In genomic region chr16:69848635-69849545, GRCh38 we compare ENCODE assay signal across 9 cellular contexts.
DNase-seq lines count a peak whose midpoint lies in the region; ATAC-seq and TF ChIP-seq lines count a peak whose summit lies in the region.
"Had no signal": no experiment of that assay in that cellular context is flagged by ENCODE, and none has a peak within 500 bp of the region (broad histone marks: within the 10 kb centered on the region; RNA-seq: fewer than 3 reads in every experiment).

No MANE protein-coding gene starts in this region.

- H3K36me3 ChIP-seq in SJCRH30 (no peaks in the 10 kb centered on the region), esophagus muscularis mucosa (peaks cover 0 to 9% (median 4%) of the 10 kb centered on the region in 4 donors), mucosa of rectum (ENCODE audit: control insufficient read depth in 2 of 2, insufficient read depth in 2 of 2, low read length in 2 of 2) (peaks cover 9 to 11% of the 10 kb centered on the region in 2 donors), uterus (no peaks in the 10 kb centered on the region)

- intact Hi-C loops in esophagus muscularis mucosa (cut with DNase I) (no loop called here), uterus (cut with DNase I; ENCODE audit: low total_unique reads) (no loop called here)

- no peaks in the 10 kb centered on the region for H3K27me3 ChIP-seq in SJCRH30
- no peaks in the 10 kb centered on the region for H3K27me3 ChIP-seq in esophagus muscularis mucosa
- H3K27me3 ChIP-seq in mucosa of rectum (ENCODE audit: control insufficient read depth in 2 of 2, insufficient read depth in 2 of 2, low read length in 2 of 2): no peaks in the 10 kb centered on the region
- no peaks in the 10 kb centered on the region for H3K27me3 ChIP-seq in uterus

- no peak for ATAC-seq in GM21528 (IDR thresholded peaks at IDR 0.05; ENCODE audit: low FRiP score, unreplicated experiment)
- ATAC-seq: Panc1 had no signal

- H3K4me1 ChIP-seq in SJCRH30 (no peaks in the 10 kb centered on the region), esophagus muscularis mucosa (peaks cover 26 to 44% (median 39%) of the 10 kb centered on the region in 4 donors), mucosa of rectum (ENCODE audit: control insufficient read depth in 2 of 2, insufficient read depth in 2 of 2, low read length in 2 of 2) (peaks cover 5 to 29% of the 10 kb centered on the region in 2 donors), uterus (no peaks in the 10 kb centered on the region)

- TF ChIP-seq POLR2A in esophagus muscularis mucosa (IDR thresholded peaks at IDR 0.05; ENCODE audit: low read depth) (no peak), uterus (IDR thresholded peaks at IDR 0.05) (no peak)

- 8% methylated on average over 8 of the region's 8 CpGs for WGBS in esophagus muscularis mucosa

- H3K9me3 ChIP-seq in SJCRH30 (replicated peaks) (no peaks in the 10 kb centered on the region), esophagus muscularis mucosa (no peaks in the 10 kb centered on the region), mucosa of rectum (ENCODE audit: control insufficient read depth in 2 of 2, low read length in 2 of 2) (no peaks in the 10 kb centered on the region), uterus (no peaks in the 10 kb centered on the region)

- TF ChIP-seq EP300 in esophagus muscularis mucosa (IDR thresholded peaks at IDR 0.05): no peak

- H3K4me3 ChIP-seq in SJCRH30 (no peak overlapping the region), esophagus muscularis mucosa (peak overlapping the region; percentile 3 to 22 (median 10)), mucosa of rectum (ENCODE audit: low read length in 2 of 2) (peak overlapping the region in 1 of 2 donors; percentile 42), uterus (no peak overlapping the region)

- H3K27ac ChIP-seq in SJCRH30: no peak overlapping the region
- H3K27ac ChIP-seq in esophagus muscularis mucosa (replicated peaks in 1 of 4): peak overlapping the region; percentile 64 to 84 (median 76)
- H3K27ac ChIP-seq in mucosa of rectum (ENCODE audit: low read depth in 2 of 2, low read length in 2 of 2): peak overlapping the region; percentile 77 to 83
- H3K27ac ChIP-seq in uterus: peak overlapping the region; percentile 71 to 83

- peak in 1 of 3 experiments; percentile 13 for TF ChIP-seq CTCF in esophagus muscularis mucosa (IDR thresholded peaks at IDR 0.05)
- TF ChIP-seq CTCF in uterus (IDR thresholded peaks at IDR 0.05): no peak

- peak overlapping the region; percentile 14 to 35 for H3K9ac ChIP-seq in mucosa of rectum (ENCODE audit: low read depth in 1 of 2, low read length in 2 of 2)

- peak; percentile 2 to 13 for DNase-seq in SJCRH30
- DNase-seq in esophagus muscularis mucosa (ENCODE audit: extremely low spot score): peak; percentile 94
- DNase-seq in uterus: peak; percentile 82 to 87
- no peak for DNase-seq in SW480 (ENCODE audit: low spot score)
- no peak for DNase-seq in NCI-H2171 treated with DMSO at 0.1 percent for 48 hours (lab: John Stamatoyannopoulos, UW)
- DNase-seq: foreskin melanocyte had no signal

Comparison
In these comparisons a context has a peak if more than half of its experiments do, and no peak if none do; other contexts are left out.
1. DNase-seq: peak in SJCRH30 (2 of 2), esophagus muscularis mucosa (single experiment) and uterus (2 of 2); none in SW480 (single experiment) and NCI-H2171 treated with DMSO at 0.1 percent for 48 hours (single experiment).
2. H3K4me3 ChIP-seq: peak in esophagus muscularis mucosa (4 of 4); none in SJCRH30 (single experiment) and uterus (0 of 2).